ENCODE assay signal across 1 cellular context in the genomic region with DNA sequence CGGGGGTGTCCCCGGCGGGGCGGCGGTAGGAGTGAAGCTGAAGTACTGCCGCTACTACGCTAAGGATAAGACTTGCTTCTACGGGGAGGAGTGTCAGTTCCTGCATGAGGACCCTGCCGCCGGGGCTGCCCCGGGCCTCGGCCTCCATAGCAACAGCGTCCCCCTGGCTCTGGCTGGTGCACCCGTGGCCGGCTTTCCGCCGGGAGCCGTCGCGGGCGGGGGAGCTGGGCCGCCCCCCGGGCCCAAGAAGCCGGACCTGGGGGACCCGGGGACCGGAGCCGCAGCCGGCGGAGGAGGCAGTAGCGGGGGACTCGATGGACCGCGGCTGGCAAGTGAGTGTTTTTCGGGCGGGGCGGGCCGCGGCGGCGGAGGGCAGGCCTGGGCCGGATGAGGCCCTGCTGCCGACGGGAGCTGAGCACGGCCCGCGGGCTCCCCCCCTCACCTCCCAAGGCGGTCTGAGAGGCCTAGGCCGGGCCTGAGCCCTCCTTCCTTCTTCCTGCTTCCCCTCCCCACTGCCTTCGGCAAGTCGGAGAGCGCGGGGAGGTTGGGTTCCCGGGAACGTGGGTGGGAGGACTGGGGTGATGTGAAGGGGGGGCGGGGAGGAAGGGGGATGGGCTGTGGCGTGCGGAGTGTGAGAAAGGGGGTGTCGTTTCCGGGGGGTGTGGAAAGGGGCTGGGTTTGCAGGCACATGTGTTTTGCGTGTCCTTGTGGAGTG.
TF ChIP-seq lines count a peak whose summit lies in the region.

No MANE protein-coding gene starts in this region.

TF ChIP-seq in WTC11, 78 proteins besides CTCF, POLR2A, EP300 and RAD21 (continued from another document):
- TF ChIP-seq ZNF425 (CRISPR knock-in tag; conservative IDR thresholded peaks at IDR 0.05) (no peak), NFATC4 (CRISPR knock-in tag; IDR thresholded peaks at IDR 0.05) (no peak), ZNF512 (CRISPR knock-in tag; IDR thresholded peaks at IDR 0.05; ENCODE audit: borderline replicate concordance) (no peak), MLX (CRISPR knock-in tag; IDR thresholded peaks at IDR 0.05) (no peak), ATF1 (CRISPR knock-in tag; IDR thresholded peaks at IDR 0.05) (no peak), CREB1 (CRISPR knock-in tag; IDR thresholded peaks at IDR 0.05) (no peak), MXD4 (CRISPR knock-in tag; IDR thresholded peaks at IDR 0.05; ENCODE audit: borderline replicate concordance) (no peak), E2F5 (CRISPR knock-in tag; IDR thresholded peaks at IDR 0.05) (no peak), JUN (CRISPR knock-in tag; IDR thresholded peaks at IDR 0.05) (peak; percentile 61; the same call in 1 of the 2 replicates), RORB (CRISPR knock-in tag; IDR thresholded peaks at IDR 0.05) (no peak), ARID4B (CRISPR knock-in tag; IDR thresholded peaks at IDR 0.05; ENCODE audit: borderline replicate concordance) (no peak), IRF1 (CRISPR knock-in tag; IDR thresholded peaks at IDR 0.05) (no peak), NR3C1 (CRISPR knock-in tag; conservative IDR thresholded peaks at IDR 0.05; ENCODE audit: low read depth) (no peak), AFF4 (CRISPR knock-in tag; IDR thresholded peaks at IDR 0.05; ENCODE audit: borderline replicate concordance) (no peak), FOXP4 (CRISPR knock-in tag; IDR thresholded peaks at IDR 0.05) (peak; percentile 31; the same call in 1 of the 2 replicates)
- TF ChIP-seq, protein P1, sequence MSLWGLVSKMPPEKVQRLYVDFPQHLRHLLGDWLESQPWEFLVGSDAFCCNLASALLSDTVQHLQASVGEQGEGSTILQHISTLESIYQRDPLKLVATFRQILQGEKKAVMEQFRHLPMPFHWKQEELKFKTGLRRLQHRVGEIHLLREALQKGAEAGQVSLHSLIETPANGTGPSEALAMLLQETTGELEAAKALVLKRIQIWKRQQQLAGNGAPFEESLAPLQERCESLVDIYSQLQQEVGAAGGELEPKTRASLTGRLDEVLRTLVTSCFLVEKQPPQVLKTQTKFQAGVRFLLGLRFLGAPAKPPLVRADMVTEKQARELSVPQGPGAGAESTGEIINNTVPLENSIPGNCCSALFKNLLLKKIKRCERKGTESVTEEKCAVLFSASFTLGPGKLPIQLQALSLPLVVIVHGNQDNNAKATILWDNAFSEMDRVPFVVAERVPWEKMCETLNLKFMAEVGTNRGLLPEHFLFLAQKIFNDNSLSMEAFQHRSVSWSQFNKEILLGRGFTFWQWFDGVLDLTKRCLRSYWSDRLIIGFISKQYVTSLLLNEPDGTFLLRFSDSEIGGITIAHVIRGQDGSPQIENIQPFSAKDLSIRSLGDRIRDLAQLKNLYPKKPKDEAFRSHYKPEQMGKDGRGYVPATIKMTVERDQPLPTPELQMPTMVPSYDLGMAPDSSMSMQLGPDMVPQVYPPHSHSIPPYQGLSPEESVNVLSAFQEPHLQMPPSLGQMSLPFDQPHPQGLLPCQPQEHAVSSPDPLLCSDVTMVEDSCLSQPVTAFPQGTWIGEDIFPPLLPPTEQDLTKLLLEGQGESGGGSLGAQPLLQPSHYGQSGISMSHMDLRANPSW (CRISPR knock-in tag; conservative IDR thresholded peaks at IDR 0.05; ENCODE audit: low read depth), result no peak
- TF ChIP-seq, protein P2, sequence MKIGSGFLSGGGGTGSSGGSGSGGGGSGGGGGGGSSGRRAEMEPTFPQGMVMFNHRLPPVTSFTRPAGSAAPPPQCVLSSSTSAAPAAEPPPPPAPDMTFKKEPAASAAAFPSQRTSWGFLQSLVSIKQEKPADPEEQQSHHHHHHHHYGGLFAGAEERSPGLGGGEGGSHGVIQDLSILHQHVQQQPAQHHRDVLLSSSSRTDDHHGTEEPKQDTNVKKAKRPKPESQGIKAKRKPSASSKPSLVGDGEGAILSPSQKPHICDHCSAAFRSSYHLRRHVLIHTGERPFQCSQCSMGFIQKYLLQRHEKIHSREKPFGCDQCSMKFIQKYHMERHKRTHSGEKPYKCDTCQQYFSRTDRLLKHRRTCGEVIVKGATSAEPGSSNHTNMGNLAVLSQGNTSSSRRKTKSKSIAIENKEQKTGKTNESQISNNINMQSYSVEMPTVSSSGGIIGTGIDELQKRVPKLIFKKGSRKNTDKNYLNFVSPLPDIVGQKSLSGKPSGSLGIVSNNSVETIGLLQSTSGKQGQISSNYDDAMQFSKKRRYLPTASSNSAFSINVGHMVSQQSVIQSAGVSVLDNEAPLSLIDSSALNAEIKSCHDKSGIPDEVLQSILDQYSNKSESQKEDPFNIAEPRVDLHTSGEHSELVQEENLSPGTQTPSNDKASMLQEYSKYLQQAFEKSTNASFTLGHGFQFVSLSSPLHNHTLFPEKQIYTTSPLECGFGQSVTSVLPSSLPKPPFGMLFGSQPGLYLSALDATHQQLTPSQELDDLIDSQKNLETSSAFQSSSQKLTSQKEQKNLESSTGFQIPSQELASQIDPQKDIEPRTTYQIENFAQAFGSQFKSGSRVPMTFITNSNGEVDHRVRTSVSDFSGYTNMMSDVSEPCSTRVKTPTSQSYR (CRISPR knock-in tag; IDR thresholded peaks at IDR 0.05), result no peak
- TF ChIP-seq, protein P3, sequence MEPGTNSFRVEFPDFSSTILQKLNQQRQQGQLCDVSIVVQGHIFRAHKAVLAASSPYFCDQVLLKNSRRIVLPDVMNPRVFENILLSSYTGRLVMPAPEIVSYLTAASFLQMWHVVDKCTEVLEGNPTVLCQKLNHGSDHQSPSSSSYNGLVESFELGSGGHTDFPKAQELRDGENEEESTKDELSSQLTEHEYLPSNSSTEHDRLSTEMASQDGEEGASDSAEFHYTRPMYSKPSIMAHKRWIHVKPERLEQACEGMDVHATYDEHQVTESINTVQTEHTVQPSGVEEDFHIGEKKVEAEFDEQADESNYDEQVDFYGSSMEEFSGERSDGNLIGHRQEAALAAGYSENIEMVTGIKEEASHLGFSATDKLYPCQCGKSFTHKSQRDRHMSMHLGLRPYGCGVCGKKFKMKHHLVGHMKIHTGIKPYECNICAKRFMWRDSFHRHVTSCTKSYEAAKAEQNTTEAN (CRISPR knock-in tag; IDR thresholded peaks at IDR 0.05), result no peak
- TF ChIP-seq, protein P4, sequence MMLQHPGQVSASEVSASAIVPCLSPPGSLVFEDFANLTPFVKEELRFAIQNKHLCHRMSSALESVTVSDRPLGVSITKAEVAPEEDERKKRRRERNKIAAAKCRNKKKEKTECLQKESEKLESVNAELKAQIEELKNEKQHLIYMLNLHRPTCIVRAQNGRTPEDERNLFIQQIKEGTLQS (CRISPR knock-in tag; conservative IDR thresholded peaks at IDR 0.05), result no peak
